ENCODE assay signal across 1 cellular context in the genomic region with DNA sequence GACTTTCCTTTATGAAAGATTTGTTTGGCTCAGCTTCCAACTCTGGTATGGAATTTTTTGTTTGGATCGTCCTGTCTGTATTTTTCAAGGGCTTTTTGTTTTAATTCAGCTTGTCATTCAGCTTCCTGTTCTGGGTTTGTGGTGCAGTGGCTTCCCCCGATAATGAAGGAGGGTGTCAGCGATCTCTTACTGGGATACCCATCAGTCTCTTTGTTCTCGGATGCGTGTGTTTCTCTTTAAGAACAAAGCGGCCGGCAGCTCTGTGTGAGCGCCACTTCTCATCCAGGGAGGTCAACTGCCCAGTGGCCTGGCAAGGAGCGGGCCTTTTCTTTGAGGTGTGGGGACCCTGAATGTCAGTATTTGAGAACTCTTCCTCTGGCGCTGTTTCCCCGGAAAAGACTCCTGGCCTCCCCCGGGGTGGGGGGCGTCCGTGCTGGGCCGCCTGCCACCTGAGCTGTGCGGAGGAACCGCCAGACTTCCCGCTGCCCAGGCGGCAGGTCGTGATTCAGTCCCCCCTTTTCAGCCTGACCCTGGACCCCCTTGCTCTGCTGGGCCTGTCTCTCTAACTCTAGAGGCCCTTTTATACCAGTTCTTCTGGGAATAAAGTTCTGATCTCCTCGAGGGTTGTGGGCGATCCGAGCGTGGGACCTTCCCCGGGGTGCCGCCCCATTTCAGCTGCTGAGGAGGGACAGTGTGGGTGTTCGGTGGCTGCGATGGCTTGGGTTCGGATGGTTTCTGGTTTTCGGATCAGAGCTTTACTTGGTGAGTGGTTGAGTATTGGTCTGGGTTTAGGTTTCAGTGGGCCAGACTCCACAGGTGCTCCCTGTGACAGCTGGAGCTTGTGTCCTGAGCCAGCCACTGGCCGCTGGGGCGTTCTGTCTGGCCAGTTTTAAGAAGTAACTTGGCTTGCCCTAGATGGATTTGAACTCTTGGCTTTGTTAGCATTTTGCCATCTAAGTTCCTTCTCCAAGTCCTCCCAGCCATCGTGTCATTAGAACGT.
TF ChIP-seq lines count a peak whose summit lies in the region.

No MANE protein-coding gene starts in this region.

TF ChIP-seq in IMR-90, 13 proteins besides CTCF, POLR2A, EP300 and RAD21:
- TF ChIP-seq MAFK (IDR thresholded peaks at IDR 0.05; ENCODE audit: low read depth, low read length), result no peak
- no peak for TF ChIP-seq RCOR1 (IDR thresholded peaks at IDR 0.05; ENCODE audit: insufficient replicate concordance, low read length)
